19 cellular contexts compared by ENCODE assay signal in the genomic region with DNA sequence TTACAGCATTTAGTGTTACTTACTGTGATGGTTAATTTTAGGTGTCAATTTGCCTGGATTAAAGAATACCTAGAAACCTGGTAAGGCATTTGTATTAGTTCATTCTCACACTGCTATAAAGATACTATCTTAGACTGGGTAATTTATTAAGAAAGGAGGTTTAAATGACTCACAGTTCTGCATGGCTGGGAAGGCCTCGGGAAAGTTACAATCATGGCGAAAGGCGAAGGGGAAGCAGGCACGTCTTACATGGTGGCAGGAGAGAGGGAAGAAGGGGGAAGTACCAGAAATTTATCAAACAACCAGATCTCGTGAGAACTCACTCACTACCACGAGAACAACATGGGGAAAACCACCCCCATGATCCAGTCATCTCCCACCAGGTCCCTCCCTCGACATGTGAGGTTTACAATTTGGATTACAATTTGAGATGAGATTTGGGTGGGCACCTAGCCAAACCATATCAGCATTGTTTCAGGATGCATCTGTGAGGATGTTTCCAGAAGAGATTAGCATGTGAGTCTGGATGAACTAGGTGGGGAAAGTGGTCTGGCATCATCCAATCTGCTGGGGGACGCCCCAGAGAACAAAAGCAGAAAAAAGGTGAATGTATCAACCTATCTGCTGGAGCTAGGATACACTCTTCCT.
DNase-seq lines count a peak whose midpoint lies in the region; ATAC-seq and TF ChIP-seq lines count a peak whose summit lies in the region.
"Had no signal": no experiment of that assay in that cellular context is flagged by ENCODE, and none has a peak within 500 bp of the region (broad histone marks: within the 10 kb centered on the region; RNA-seq: fewer than 3 reads in every experiment).

No MANE protein-coding gene starts in this region.

- no peak for ATAC-seq in activated CD8-positive, alpha-beta T cell treated with anti-CD3 and anti-CD28 coated beads for 36 hours
- ATAC-seq in right lobe of liver, result no peak
- ATAC-seq: Panc1 had no signal

- peaks cover 2% of the 10 kb centered on the region for H3K9me3 Mint-ChIP-seq in activated CD8-positive, alpha-beta T cell treated with anti-CD3 and anti-CD28 coated beads for 36 hours

- intact Hi-C loops in activated CD8-positive, alpha-beta T cell treated with anti-CD3 and anti-CD28 coated beads for 36 hours (cut with micrococcal nuclease), result no loop called here
- intact Hi-C loops in right lobe of liver (cut with DNase I), result no loop called here

- H3K36me3 ChIP-seq in kidney epithelial cell (ENCODE audit: control insufficient read depth, insufficient read depth, low read length), result no peaks in the 10 kb centered on the region
- no peaks in the 10 kb centered on the region for H3K36me3 ChIP-seq in right lobe of liver
- no peaks in the 10 kb centered on the region for H3K36me3 ChIP-seq in osteoblast (ENCODE audit: insufficient read depth, low read length)

- in situ Hi-C loops in KBM-7 (cut with MboI; ENCODE audit: low pct_unique_long_range_greater_than_20kb, low sequenced_read_pairs), result no loop called here

- CTCF ChIA-PET in activated CD8-positive, alpha-beta T cell treated with anti-CD3 and anti-CD28 coated beads for 36 hours (lab: Charles Lee), result interaction anchor here (0.7 kb wide), 1 partner anchor 10 kb away, joined by 3 read pairs; no protein-coding TSS in a partner anchor

- peaks cover 3% of the 10 kb centered on the region for H3K27me3 Mint-ChIP-seq in activated CD8-positive, alpha-beta T cell treated with anti-CD3 and anti-CD28 coated beads for 36 hours

- H3K36me3 Mint-ChIP-seq in activated CD8-positive, alpha-beta T cell treated with anti-CD3 and anti-CD28 coated beads for 36 hours (ENCODE audit: low read depth), result no peaks in the 10 kb centered on the region

- H3K27ac ChIP-seq in right lobe of liver (no peak overlapping the region), osteoblast (ENCODE audit: low read depth, low read length) (no peak overlapping the region)
- H3K27ac ChIP-seq: GM23248 had no signal

- WGBS in right lobe of liver (ENCODE audit: insufficient coverage, low coverage, low lambda C conversion rate, missing lambda C conversion rate), result 82% methylated on average over 7 of the region's 8 CpGs

- no peak for TF ChIP-seq POLR2A in right lobe of liver (IDR thresholded peaks at IDR 0.05)

- H4K20me1 ChIP-seq in osteoblast (ENCODE audit: insufficient read depth, low read length), result no peaks in the 10 kb centered on the region

- H3K79me2 ChIP-seq in osteoblast (ENCODE audit: insufficient read depth, low read length), result no peaks in the 10 kb centered on the region

- H3K9me3 ChIP-seq in right lobe of liver (no peaks in the 10 kb centered on the region), osteoblast (ENCODE audit: low read depth, low read length) (no peaks in the 10 kb centered on the region)

- H3K4me2 ChIP-seq in osteoblast (ENCODE audit: insufficient read depth, low read length), result no peak overlapping the region

- H3K4me1 ChIP-seq in right lobe of liver, result peaks cover 0 to 4% (median 0%) of the 10 kb centered on the region in 4 donors
- H3K4me1 ChIP-seq in osteoblast (ENCODE audit: insufficient read depth, low read length), result peaks cover 14% of the 10 kb centered on the region

- H3K4me3 ChIP-seq in kidney epithelial cell (ENCODE audit: low read depth, low read length), result no peak overlapping the region
- H3K4me3 ChIP-seq in right lobe of liver, result no peak overlapping the region
- H3K4me3 ChIP-seq in osteoblast (ENCODE audit: insufficient read depth, low read length), result no peak overlapping the region
- H3K4me3 ChIP-seq: GM23248 had no signal

- H2AFZ ChIP-seq in osteoblast (ENCODE audit: low read length), result no peak overlapping the region
- H2AFZ ChIP-seq: GM23248 had no signal

- TF ChIP-seq CTCF in kidney epithelial cell (IDR thresholded peaks at IDR 0.05; ENCODE audit: insufficient read depth, low read length, poor library complexity, severe bottlenecking) (no peak), right lobe of liver (IDR thresholded peaks at IDR 0.05) (no peak), osteoblast (IDR thresholded peaks at IDR 0.05; ENCODE audit: extremely low read depth, low read depth, low read length) (no peak)
- no peak for TF ChIP-seq CTCF in activated CD8-positive, alpha-beta T cell treated with anti-CD3 and anti-CD28 coated beads for 36 hours (IDR thresholded peaks at IDR 0.05)

- no peak overlapping the region for H3K27ac Mint-ChIP-seq in activated CD8-positive, alpha-beta T cell treated with anti-CD3 and anti-CD28 coated beads for 36 hours
- H3K27ac Mint-ChIP-seq: B cell; CD4-positive, CD25-positive, alpha-beta regulatory T cell had no signal

- no peak overlapping the region for H3K4me3 Mint-ChIP-seq in activated CD8-positive, alpha-beta T cell treated with anti-CD3 and anti-CD28 coated beads for 36 hours
- H3K4me3 Mint-ChIP-seq: B cell; CD4-positive, CD25-positive, alpha-beta regulatory T cell had no signal

- DNase-seq in KBM-7 (peak; percentile 22), amniotic epithelial cell (ENCODE audit: low read depth) (peak; percentile 75), kidney epithelial cell (ENCODE audit: low read depth) (peak; percentile 18), renal cortical epithelial cell (ENCODE audit: low read depth) (peak; percentile 62), right lobe of liver (no peak), osteoblast (ENCODE audit: insufficient read length, low spot score, missing footprints) (no peak)
- no peak for DNase-seq in activated CD8-positive, alpha-beta T cell treated with anti-CD3 and anti-CD28 coated beads for 36 hours
- DNase-seq: Calu3; CD4-positive, CD25-positive, alpha-beta regulatory T cell; DMS79; KG1; NCI-H1048; NCI-H1436 treated with DMSO at 0.1 percent for 48 hours; NCI-H2081; NCI-H510A treated with DMSO at 0.1 percent for 48 hours; SHP77 had no signal

- H3K27me3 ChIP-seq in kidney epithelial cell (ENCODE audit: control insufficient read depth, insufficient read depth, low read length) (no peaks in the 10 kb centered on the region), right lobe of liver (no peaks in the 10 kb centered on the region), osteoblast (ENCODE audit: insufficient read depth, low read length) (no peaks in the 10 kb centered on the region)

- peaks cover 10% of the 10 kb centered on the region for H3K4me1 Mint-ChIP-seq in activated CD8-positive, alpha-beta T cell treated with anti-CD3 and anti-CD28 coated beads for 36 hours (ENCODE audit: low read depth)
- H3K4me1 Mint-ChIP-seq: B cell; CD4-positive, CD25-positive, alpha-beta regulatory T cell had no signal

- POLR2A ChIA-PET in activated CD8-positive, alpha-beta T cell treated with anti-CD3 and anti-CD28 coated beads for 36 hours (lab: Charles Lee), result interaction anchor here (0.6 kb wide), 1 partner anchor 991 kb away, joined by 4 read pairs; no protein-coding TSS in a partner anchor

Comparison
In these comparisons a context has a peak if more than half of its experiments do, and no peak if none do; other contexts are left out.
1. DNase-seq: peak in KBM-7 (single experiment), amniotic epithelial cell (single experiment), kidney epithelial cell (single experiment) and renal cortical epithelial cell (single experiment); none in activated CD8-positive, alpha-beta T cell treated with anti-CD3 and anti-CD28 coated beads for 36 hours (single experiment), right lobe of liver (0 of 3) and osteoblast (single experiment).